ENCODE assay signal across 8 cellular contexts in the genomic region with DNA sequence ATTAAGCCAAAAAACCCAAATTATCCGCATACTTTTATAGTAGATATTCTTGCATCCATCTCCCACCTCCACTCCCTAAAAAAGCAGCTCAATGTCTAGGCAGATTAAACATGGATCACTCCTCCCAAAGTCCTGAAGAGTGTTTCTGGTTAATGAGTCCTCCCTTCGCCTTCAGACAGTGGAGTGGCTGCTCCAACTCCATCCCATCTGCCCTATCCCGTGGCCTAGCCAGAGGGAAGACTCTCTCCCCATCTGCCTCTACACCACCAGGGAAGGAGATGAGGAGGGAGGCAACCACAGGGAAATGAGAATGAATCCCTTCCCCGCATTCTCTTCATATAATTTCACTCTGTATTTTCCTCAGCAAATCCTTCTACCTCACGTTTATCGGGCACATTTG.
DNase-seq lines count a peak whose midpoint lies in the region; ATAC-seq and TF ChIP-seq lines count a peak whose summit lies in the region.

No MANE protein-coding gene starts in this region.

- peaks cover 12% of the 10 kb centered on the region for H3K36me3 Mint-ChIP-seq in CD4-positive, alpha-beta T cell (ENCODE audit: low read depth)

- no peak overlapping the region for H3K27ac Mint-ChIP-seq in CD4-positive, alpha-beta T cell

- peaks cover 14% of the 10 kb centered on the region for H3K4me1 ChIP-seq in SJCRH30
- H3K4me1 ChIP-seq in gastroesophageal sphincter, result peaks cover 21 to 66% (median 37%) of the 10 kb centered on the region in 3 donors

- intact Hi-C loops in CD4-positive, alpha-beta T cell (cut with DNase I, micrococcal nuclease), result loop anchor here (1.0 to 10.0 kb wide), 7 partner anchors 12 to 393 kb away; partner anchors contain the start of gene RERE (in 1 of the 2)

- H3K36me3 ChIP-seq in SJCRH30, result peaks cover 15% of the 10 kb centered on the region
- H3K36me3 ChIP-seq in gastroesophageal sphincter, result peaks cover 0 to 16% of the 10 kb centered on the region in 2 donors

- no peak for TF ChIP-seq EP300 in gastroesophageal sphincter (IDR thresholded peaks at IDR 0.05)

- TF ChIP-seq POLR2A in gastroesophageal sphincter (IDR thresholded peaks at IDR 0.05), result no peak

- CTCF ChIA-PET in CD4-positive, alpha-beta T cell (lab: Charles Lee), result interaction anchor here (0.8 kb wide), 1 partner anchor 23 kb away, joined by 3 read pairs; no protein-coding TSS in a partner anchor

- POLR2A ChIA-PET in CD4-positive, alpha-beta T cell (lab: Charles Lee), result interaction anchor here (0.7 to 2.3 kb wide), 5 partner anchors 11 to 1957 kb away, joined by 3 to 7 read pairs (median 4); no protein-coding TSS in a partner anchor

- no peaks in the 10 kb centered on the region for H3K9me3 Mint-ChIP-seq in CD4-positive, alpha-beta T cell

- no peaks in the 10 kb centered on the region for H3K9me3 ChIP-seq in CD4-positive, alpha-beta T cell (ENCODE audit: control insufficient read depth, low read length)
- H3K9me3 ChIP-seq in SJCRH30 (replicated peaks) (no peaks in the 10 kb centered on the region), gastroesophageal sphincter (no peaks in the 10 kb centered on the region)

- no peak overlapping the region for H3K4me3 Mint-ChIP-seq in CD4-positive, alpha-beta T cell

- no peaks in the 10 kb centered on the region for H3K27me3 Mint-ChIP-seq in CD4-positive, alpha-beta T cell

- no peak for DNase-seq in CD4-positive, alpha-beta T cell
- DNase-seq in SJCRH30, result peak; percentile 33 to 52
- DNase-seq in retinal pigment epithelial cell (ENCODE audit: low read depth), result no peak
- DNase-seq in activated CD4-positive, alpha-beta T cell treated with anti-CD3 and anti-CD28 coated beads, Interleukin-2, amount 50 U/mL, for 4 hours, result no peak
- DNase-seq in iPS-NIHi11 (ENCODE audit: low spot score), result no peak

- WGBS in gastroesophageal sphincter (ENCODE audit: low coverage in 1 of 2), 2 donors, result 15 to 19% methylated on average over 4 to 6 of the region's 6 CpGs

- H3K4me3 ChIP-seq in SJCRH30 (peak overlapping the region; percentile 96), gastroesophageal sphincter (peak overlapping the region; percentile 74 to 97), retinal pigment epithelial cell (ENCODE audit: low read length) (peak overlapping the region; percentile 73)

- peaks cover 28% of the 10 kb centered on the region for H3K4me1 Mint-ChIP-seq in CD4-positive, alpha-beta T cell (ENCODE audit: low read depth)

- no peaks in the 10 kb centered on the region for H3K27me3 ChIP-seq in CD4-positive, alpha-beta T cell (ENCODE audit: control insufficient read depth, insufficient read depth, low read length)
- no peaks in the 10 kb centered on the region for H3K27me3 ChIP-seq in SJCRH30
- no peaks in the 10 kb centered on the region for H3K27me3 ChIP-seq in gastroesophageal sphincter

- peak overlapping the region; percentile 43 for H3K27ac ChIP-seq in CD4-positive, alpha-beta T cell (ENCODE audit: low read depth, low read length)
- H3K27ac ChIP-seq in SJCRH30 (no peak overlapping the region), gastroesophageal sphincter (peak overlapping the region; percentile 97 to 100 (median 98))

- ATAC-seq in CD4-positive, alpha-beta T cell (ENCODE audit: poor library complexity), result no peak
- ATAC-seq in gastroesophageal sphincter (no peak), HG02798 (IDR thresholded peaks at IDR 0.05; ENCODE audit: poor library complexity, unreplicated experiment) (no peak), HG02981 (IDR thresholded peaks at IDR 0.05; ENCODE audit: unreplicated experiment) (no peak)

- TF ChIP-seq CTCF in CD4-positive, alpha-beta T cell (IDR thresholded peaks at IDR 0.05), result no peak
- TF ChIP-seq CTCF in gastroesophageal sphincter (IDR thresholded peaks at IDR 0.05), result peak in 1 of 4 experiments; percentile 6
- TF ChIP-seq CTCF in retinal pigment epithelial cell (conservative IDR thresholded peaks at IDR 0.05; ENCODE audit: low read depth, low read length), result no peak

Comparison
In these comparisons a context has a peak if more than half of its experiments do, and no peak if none do; other contexts are left out.
1. DNase-seq: peak in SJCRH30 (2 of 2); none in CD4-positive, alpha-beta T cell (0 of 10), retinal pigment epithelial cell (single experiment), activated CD4-positive, alpha-beta T cell treated with anti-CD3 and anti-CD28 coated beads, Interleukin-2, amount 50 U/mL, for 4 hours (0 of 2) and iPS-NIHi11 (single experiment).
2. Peak in every context shown above with its lines, with median percentiles within 50 percentile points of each other: H3K4me3 ChIP-seq.